In the genomic region with DNA sequence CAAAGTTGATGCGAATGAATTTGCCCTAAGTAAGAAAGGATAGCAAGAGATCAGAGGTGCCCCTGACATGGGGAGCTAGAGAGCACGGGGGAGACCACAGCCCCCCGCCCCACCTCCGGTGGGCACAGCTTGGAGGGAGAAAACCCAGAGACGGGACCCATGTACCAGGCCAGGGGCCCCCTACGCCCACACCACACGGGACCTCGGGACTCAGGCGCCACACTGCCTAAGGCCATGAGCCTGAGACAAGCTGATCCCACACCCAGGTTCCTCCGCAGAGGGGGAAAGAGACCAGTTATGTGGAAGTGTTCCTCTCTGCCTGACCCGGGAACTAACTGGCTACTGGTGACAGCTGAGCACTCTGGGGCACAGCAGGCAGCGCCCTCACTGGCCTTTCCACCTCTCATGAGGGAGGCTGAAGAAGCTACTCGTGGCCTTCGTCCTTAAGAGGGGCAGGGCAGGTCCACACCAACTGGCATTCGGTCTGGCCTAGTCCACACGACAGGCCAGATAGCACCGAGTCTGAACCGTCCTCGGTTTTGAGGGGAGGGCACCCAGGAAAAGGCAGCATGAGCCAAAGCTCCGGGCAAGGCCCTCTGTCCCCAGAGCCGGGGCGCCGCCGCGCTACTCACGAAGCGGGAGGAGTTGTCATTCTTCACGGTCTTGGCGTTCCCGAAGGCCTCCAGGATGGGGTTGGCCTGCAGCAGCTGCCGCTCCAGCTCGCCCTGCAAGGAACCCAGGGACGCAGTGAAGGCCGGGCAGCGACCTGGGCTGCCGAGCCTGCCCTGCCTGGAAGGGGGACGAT, we compare ENCODE assay signal across 15 cellular contexts.
DNase-seq lines count a peak whose midpoint lies in the region; ATAC-seq and TF ChIP-seq lines count a peak whose summit lies in the region.
"Had no signal": no experiment of that assay in that cellular context is flagged by ENCODE, and none has a peak within 500 bp of the region (broad histone marks: within the 10 kb centered on the region; RNA-seq: fewer than 3 reads in every experiment).

No MANE protein-coding gene starts in this region.

- no peak overlapping the region for H2AFZ ChIP-seq in fibroblast of lung (ENCODE audit: low read length)

- peaks cover 93% of the 10 kb centered on the region for H3K79me2 ChIP-seq in fibroblast of lung (ENCODE audit: control insufficient read depth, insufficient read depth, low read length)

- peaks cover 58% of the 10 kb centered on the region for H3K4me1 ChIP-seq in BLaER1
- H3K4me1 ChIP-seq in Panc1 (ENCODE audit: control insufficient read depth, insufficient read depth, low read length): peaks cover 35% of the 10 kb centered on the region
- peaks cover 45% of the 10 kb centered on the region for H3K4me1 ChIP-seq in fibroblast of lung (ENCODE audit: control insufficient read depth, extremely low read depth, insufficient read depth, low read length)
- peaks cover 51% of the 10 kb centered on the region for H3K4me1 ChIP-seq in rectal smooth muscle tissue (ENCODE audit: control insufficient read depth, insufficient read depth, low read length)

- H3K4me3 ChIP-seq in BLaER1: no peak overlapping the region
- H3K4me3 ChIP-seq in Panc1 (ENCODE audit: low read depth in 2 of 2, low read length in 2 of 2): no peak overlapping the region
- no peak overlapping the region for H3K4me3 ChIP-seq in fibroblast of lung (replicated peaks in 1 of 4; ENCODE audit: control extremely low read depth in 1 of 4, insufficient read depth in 1 of 4, low read depth in 3 of 4, low read length in 4 of 4)
- no peak overlapping the region for H3K4me3 ChIP-seq in rectal smooth muscle tissue (ENCODE audit: low read length)
- H3K4me3 ChIP-seq: pancreas had no signal

- peaks cover 100% of the 10 kb centered on the region for H3K36me3 ChIP-seq in BLaER1
- H3K36me3 ChIP-seq in Panc1 (ENCODE audit: control insufficient read depth, insufficient read depth, low read length): peaks cover 12% of the 10 kb centered on the region
- H3K36me3 ChIP-seq in fibroblast of lung (ENCODE audit: control insufficient read depth, insufficient read depth, low read length): peaks cover 76% of the 10 kb centered on the region
- H3K36me3 ChIP-seq in rectal smooth muscle tissue (ENCODE audit: control insufficient read depth, insufficient read depth, low read length): peaks cover 70% of the 10 kb centered on the region

- H3K27ac ChIP-seq in BLaER1 (peak overlapping the region; percentile 46), Panc1 (ENCODE audit: low read length) (peak overlapping the region; percentile 54; the same call in 1 of the 2 replicates), fibroblast of lung (ENCODE audit: insufficient read depth, low read length) (peak overlapping the region; percentile 98), rectal smooth muscle tissue (ENCODE audit: low read depth, low read length) (peak overlapping the region; percentile 99)

- H4K20me1 ChIP-seq in BLaER1: peaks cover 100% of the 10 kb centered on the region
- H4K20me1 ChIP-seq in fibroblast of lung (ENCODE audit: control insufficient read depth, extremely low read depth, insufficient read depth, low read length): no peaks in the 10 kb centered on the region

- POLR2A ChIA-PET in Panc1 (lab: Charles Lee): interaction anchor here (0.6 kb wide), 1 partner anchor 208 kb away, joined by 3 read pairs; no protein-coding TSS in a partner anchor

- TF ChIP-seq CTCF in Panc1 (IDR thresholded peaks at IDR 0.05) (no peak), fibroblast of lung (conservative IDR thresholded peaks at IDR 0.05 in 1 of 2, IDR thresholded peaks at IDR 0.05 in 1 of 2; ENCODE audit: low read depth in 1 of 2, low read length in 2 of 2) (no peak)

- in situ Hi-C loops in Panc1 (cut with HindIII; ENCODE audit: low pct_unique_long_range_greater_than_20kb, low sequenced_read_pairs): no loop called here

- intact Hi-C loops in Panc1 (cut with micrococcal nuclease; ENCODE audit: unreplicated experiment): no loop called here

- H3K4me2 ChIP-seq in BLaER1 (no peak overlapping the region), fibroblast of lung (ENCODE audit: extremely low read depth, insufficient read depth, low read length) (no peak overlapping the region)

- no peak for DNase-seq in Panc1 (ENCODE audit: low read depth, low spot score)
- no peak for DNase-seq in fibroblast of lung (ENCODE audit: low read depth in 2 of 2)
- DNase-seq in HT-29 (ENCODE audit: low spot score): no peak
- no peak for DNase-seq in mesenteric fat pad (ENCODE audit: low spot score)
- DNase-seq: activated CD8-positive, alpha-beta memory T cell treated with anti-CD3 and anti-CD28 coated beads, Interleukin-2, amount 50 U/mL, for 4 hours; Karpas-422; NCI-H2081 treated with DMSO at 0.1 percent for 48 hours; T-helper 2 cell had no signal

- no peak overlapping the region for H3K9ac ChIP-seq in BLaER1
- H3K9ac ChIP-seq in fibroblast of lung (ENCODE audit: insufficient read depth, low read length): no peak overlapping the region
- H3K9ac ChIP-seq in rectal smooth muscle tissue (ENCODE audit: low read length): no peak overlapping the region

- H3K9me3 ChIP-seq in BLaER1 (no peaks in the 10 kb centered on the region), Panc1 (ENCODE audit: control insufficient read depth, insufficient read depth, low read depth, low read length) (no peaks in the 10 kb centered on the region), fibroblast of lung (ENCODE audit: control insufficient read depth, insufficient read depth, low read depth, low read length) (no peaks in the 10 kb centered on the region)
- H3K9me3 ChIP-seq: pancreas had no signal

- H3K27me3 ChIP-seq in BLaER1 (no peaks in the 10 kb centered on the region), Panc1 (ENCODE audit: control insufficient read depth, insufficient read depth, low read length) (no peaks in the 10 kb centered on the region), fibroblast of lung (ENCODE audit: control insufficient read depth, insufficient read depth, low read length) (no peaks in the 10 kb centered on the region), rectal smooth muscle tissue (ENCODE audit: control insufficient read depth, insufficient read depth, low read length) (no peaks in the 10 kb centered on the region)
- H3K27me3 ChIP-seq: pancreas had no signal

- ATAC-seq in Panc1: no peak
- ATAC-seq in HG02610 (IDR thresholded peaks at IDR 0.05; ENCODE audit: unreplicated experiment): no peak
- no peak for ATAC-seq in GM21447 (IDR thresholded peaks at IDR 0.05; ENCODE audit: unreplicated experiment)
- ATAC-seq: CD8-positive, alpha-beta T cell; HCT116; pancreas had no signal

- CTCF ChIA-PET in Panc1 (lab: Charles Lee): no interaction called here

- no TSS peak for BruUV-seq in Panc1 (replicated peaks; lab: Mats Ljungman, UMichigan)

Comparison
In these comparisons a context has a peak if more than half of its experiments do, and no peak if none do; other contexts are left out.
1. H3K27ac ChIP-seq: peak in every context shown above with its lines; median percentile 99 in rectal smooth muscle tissue; 98 in fibroblast of lung; 54 in Panc1; 46 in BLaER1.